In the genomic region with DNA sequence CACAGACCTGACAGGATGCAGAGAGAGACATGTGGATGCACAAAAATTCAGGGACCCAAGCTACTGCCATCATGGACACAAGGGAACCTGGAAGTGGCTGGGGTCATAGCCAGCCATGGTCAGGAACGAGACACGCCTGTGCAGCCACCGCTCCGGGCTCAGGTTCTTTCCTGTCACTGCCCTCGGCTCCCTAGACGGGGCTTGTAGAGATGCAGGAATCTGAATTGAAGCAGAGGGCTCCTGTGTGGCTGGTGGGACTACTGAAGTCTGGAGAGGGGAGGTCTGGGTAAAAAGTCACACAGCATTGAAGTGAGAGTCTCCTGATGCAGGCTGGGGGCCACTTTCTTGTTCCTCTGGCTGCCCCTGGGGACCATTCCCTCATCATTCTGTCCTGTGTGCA, we compare ENCODE assay signal across 2 cellular contexts.
TF ChIP-seq lines count a peak whose summit lies in the region.

No MANE protein-coding gene starts in this region.

TF ChIP-seq in GM23338, 12 proteins besides CTCF, POLR2A, EP300 and RAD21 (continues in another document):
- no peak for TF ChIP-seq ZNF462 (CRISPR knock-in tag; IDR thresholded peaks at IDR 0.05)
- TF ChIP-seq POLR2AphosphoS5 (IDR thresholded peaks at IDR 0.05; ENCODE audit: low read depth) = no peak
- no peak for TF ChIP-seq ZNF114 (CRISPR knock-in tag; IDR thresholded peaks at IDR 0.05)
- TF ChIP-seq NANOG (IDR thresholded peaks at IDR 0.05; ENCODE audit: borderline replicate concordance) = no peak
- no peak for TF ChIP-seq ETS1 (IDR thresholded peaks at IDR 0.05)
- no peak for TF ChIP-seq JUNB (IDR thresholded peaks at IDR 0.05; ENCODE audit: unreplicated experiment)
- TF ChIP-seq EZH2phosphoT487 (IDR thresholded peaks at IDR 0.05; ENCODE audit: unreplicated experiment) = no peak
- TF ChIP-seq ZNF331 (CRISPR knock-in tag; IDR thresholded peaks at IDR 0.05; ENCODE audit: low read depth) = no peak
- TF ChIP-seq, protein P1, sequence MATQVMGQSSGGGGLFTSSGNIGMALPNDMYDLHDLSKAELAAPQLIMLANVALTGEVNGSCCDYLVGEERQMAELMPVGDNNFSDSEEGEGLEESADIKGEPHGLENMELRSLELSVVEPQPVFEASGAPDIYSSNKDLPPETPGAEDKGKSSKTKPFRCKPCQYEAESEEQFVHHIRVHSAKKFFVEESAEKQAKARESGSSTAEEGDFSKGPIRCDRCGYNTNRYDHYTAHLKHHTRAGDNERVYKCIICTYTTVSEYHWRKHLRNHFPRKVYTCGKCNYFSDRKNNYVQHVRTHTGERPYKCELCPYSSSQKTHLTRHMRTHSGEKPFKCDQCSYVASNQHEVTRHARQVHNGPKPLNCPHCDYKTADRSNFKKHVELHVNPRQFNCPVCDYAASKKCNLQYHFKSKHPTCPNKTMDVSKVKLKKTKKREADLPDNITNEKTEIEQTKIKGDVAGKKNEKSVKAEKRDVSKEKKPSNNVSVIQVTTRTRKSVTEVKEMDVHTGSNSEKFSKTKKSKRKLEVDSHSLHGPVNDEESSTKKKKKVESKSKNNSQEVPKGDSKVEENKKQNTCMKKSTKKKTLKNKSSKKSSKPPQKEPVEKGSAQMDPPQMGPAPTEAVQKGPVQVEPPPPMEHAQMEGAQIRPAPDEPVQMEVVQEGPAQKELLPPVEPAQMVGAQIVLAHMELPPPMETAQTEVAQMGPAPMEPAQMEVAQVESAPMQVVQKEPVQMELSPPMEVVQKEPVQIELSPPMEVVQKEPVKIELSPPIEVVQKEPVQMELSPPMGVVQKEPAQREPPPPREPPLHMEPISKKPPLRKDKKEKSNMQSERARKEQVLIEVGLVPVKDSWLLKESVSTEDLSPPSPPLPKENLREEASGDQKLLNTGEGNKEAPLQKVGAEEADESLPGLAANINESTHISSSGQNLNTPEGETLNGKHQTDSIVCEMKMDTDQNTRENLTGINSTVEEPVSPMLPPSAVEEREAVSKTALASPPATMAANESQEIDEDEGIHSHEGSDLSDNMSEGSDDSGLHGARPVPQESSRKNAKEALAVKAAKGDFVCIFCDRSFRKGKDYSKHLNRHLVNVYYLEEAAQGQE (IDR thresholded peaks at IDR 0.05; ENCODE audit: unreplicated experiment) = no peak
- no peak for TF ChIP-seq EZH2 (IDR thresholded peaks at IDR 0.05; ENCODE audit: low read depth, unreplicated experiment)

TF ChIP-seq in K562, 482 proteins besides CTCF, POLR2A, EP300 and RAD21:
- no peak for TF ChIP-seq HDGF (IDR thresholded peaks at IDR 0.05)
- TF ChIP-seq MAFF (IDR thresholded peaks at IDR 0.05; ENCODE audit: low read length) = no peak
- no peak for TF ChIP-seq POLR2AphosphoS2 (IDR thresholded peaks at IDR 0.05; ENCODE audit: low read length)
- no peak for TF ChIP-seq CBX2 (IDR thresholded peaks at IDR 0.05; ENCODE audit: insufficient read depth, low read length, poor library complexity, severe bottlenecking)
- TF ChIP-seq, protein P2, sequence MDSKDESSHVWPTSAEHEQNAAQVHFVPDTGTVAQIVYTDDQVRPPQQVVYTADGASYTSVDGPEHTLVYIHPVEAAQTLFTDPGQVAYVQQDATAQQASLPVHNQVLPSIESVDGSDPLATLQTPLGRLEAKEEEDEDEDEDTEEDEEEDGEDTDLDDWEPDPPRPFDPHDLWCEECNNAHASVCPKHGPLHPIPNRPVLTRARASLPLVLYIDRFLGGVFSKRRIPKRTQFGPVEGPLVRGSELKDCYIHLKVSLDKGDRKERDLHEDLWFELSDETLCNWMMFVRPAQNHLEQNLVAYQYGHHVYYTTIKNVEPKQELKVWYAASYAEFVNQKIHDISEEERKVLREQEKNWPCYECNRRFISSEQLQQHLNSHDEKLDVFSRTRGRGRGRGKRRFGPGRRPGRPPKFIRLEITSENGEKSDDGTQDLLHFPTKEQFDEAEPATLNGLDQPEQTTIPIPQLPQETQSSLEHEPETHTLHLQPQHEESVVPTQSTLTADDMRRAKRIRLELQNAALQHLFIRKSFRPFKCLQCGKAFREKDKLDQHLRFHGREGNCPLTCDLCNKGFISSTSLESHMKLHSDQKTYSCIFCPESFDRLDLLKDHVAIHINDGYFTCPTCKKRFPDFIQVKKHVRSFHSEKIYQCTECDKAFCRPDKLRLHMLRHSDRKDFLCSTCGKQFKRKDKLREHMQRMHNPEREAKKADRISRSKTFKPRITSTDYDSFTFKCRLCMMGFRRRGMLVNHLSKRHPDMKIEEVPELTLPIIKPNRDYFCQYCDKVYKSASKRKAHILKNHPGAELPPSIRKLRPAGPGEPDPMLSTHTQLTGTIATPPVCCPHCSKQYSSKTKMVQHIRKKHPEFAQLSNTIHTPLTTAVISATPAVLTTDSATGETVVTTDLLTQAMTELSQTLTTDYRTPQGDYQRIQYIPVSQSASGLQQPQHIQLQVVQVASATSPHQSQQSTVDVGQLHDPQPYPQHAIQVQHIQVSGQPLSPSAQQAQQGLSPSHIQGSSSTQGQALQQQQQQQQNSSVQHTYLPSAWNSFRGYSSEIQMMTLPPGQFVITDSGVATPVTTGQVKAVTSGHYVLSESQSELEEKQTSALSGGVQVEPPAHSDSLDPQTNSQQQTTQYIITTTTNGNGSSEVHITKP (IDR thresholded peaks at IDR 0.05; ENCODE audit: partially characterized antibody) = peak; percentile 28
